ENCODE assay signal across 1 cellular context in the genomic region with DNA sequence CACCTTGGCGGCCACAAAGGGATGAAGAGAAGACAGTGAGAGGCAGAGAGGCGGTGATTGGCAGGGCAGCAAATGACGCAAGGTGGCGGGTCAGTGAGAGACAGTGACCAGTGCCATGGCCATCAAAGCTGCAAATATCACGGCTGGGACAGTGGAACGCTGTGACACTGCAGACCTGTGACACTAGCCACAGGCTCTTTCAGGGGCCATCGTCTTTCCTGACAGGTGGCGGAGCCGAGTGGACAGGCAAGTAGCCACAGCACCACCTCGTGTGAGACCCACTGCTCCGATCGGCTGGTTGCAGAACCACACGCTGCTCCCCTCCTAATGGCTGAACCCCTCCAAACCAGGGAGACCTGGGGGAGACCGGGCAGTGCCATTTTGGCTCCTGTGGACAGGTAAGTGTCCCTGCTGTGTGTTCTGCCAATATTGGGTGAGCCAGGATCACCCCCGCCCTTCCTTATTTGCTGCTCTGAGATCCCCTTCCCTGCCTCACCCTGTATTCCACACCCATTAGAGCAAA.
TF ChIP-seq lines count a peak whose summit lies in the region.

No MANE protein-coding gene starts in this region.

TF ChIP-seq in HepG2, 621 proteins besides CTCF, POLR2A, EP300 and RAD21:
- no peak for TF ChIP-seq ZFAT (CRISPR knock-in tag; conservative IDR thresholded peaks at IDR 0.05)
- TF ChIP-seq STAG1 (CRISPR knock-in tag; IDR thresholded peaks at IDR 0.05): peak; percentile 27; the same call in 1 of the 2 replicates
